7 cellular contexts compared by ENCODE assay signal in genomic region chr10:95908450-95908849, GRCh38. TPM values are rescaled to one million over a fixed set of nuclear protein-coding genes. Genes with fewer than 3 reads are reported as not detected.
DNase-seq lines count a peak whose midpoint lies in the region; ATAC-seq lines count a peak whose summit lies in the region.

No MANE protein-coding gene starts in this region.

- H3K4me3 ChIP-seq in effector memory CD4-positive, alpha-beta T cell (ENCODE audit: insufficient read depth, low read depth, low read length, poor library complexity, severe bottlenecking) = peak overlapping the region; percentile 85
- peak overlapping the region in 1 of 2 donors; percentile 92 for H3K4me3 ChIP-seq in neuronal stem cell (ENCODE audit: low read length in 2 of 2)

- no peak for ATAC-seq in GM18498 (IDR thresholded peaks at IDR 0.05; ENCODE audit: unreplicated experiment)

- no peak overlapping the region for H2BK5ac ChIP-seq in neuronal stem cell (ENCODE audit: low read length)

- H3K27me3 ChIP-seq in effector memory CD4-positive, alpha-beta T cell (replicated peaks; ENCODE audit: control insufficient read depth, insufficient read depth, low read length, poor library complexity, severe bottlenecking) = no peaks in the 10 kb centered on the region
- peaks cover 0 to 4% (median 0%) of the 10 kb centered on the region in 3 experiments for H3K27me3 ChIP-seq in neuronal stem cell (ENCODE audit: control insufficient read depth in 3 of 3, insufficient read depth in 3 of 3, low read depth in 1 of 3, low read length in 3 of 3)

- no peak overlapping the region for H4K8ac ChIP-seq in neuronal stem cell (ENCODE audit: low read depth, low read length)

- no peak overlapping the region for H2BK12ac ChIP-seq in neuronal stem cell (ENCODE audit: low read length)

- H3K79me1 ChIP-seq in neuronal stem cell (ENCODE audit: low read depth, low read length) = no peaks in the 10 kb centered on the region

- peak; percentile 30 for DNase-seq in MV-4-11 (lab: John Stamatoyannopoulos, UW)
- no peak for DNase-seq in effector memory CD4-positive, alpha-beta T cell
- no peak for DNase-seq in neuronal stem cell (ENCODE audit: low spot score)
- no peak for DNase-seq in NCI-H2227 treated with DMSO at 0.1 percent for 48 hours (lab: John Stamatoyannopoulos, UW)
- no peak for DNase-seq in DMS79 (lab: John Stamatoyannopoulos, UW)

- H2AFZ ChIP-seq in neuronal stem cell (ENCODE audit: low read length) = peak overlapping the region; percentile 99

- no peak overlapping the region for H3K27ac ChIP-seq in effector memory CD4-positive, alpha-beta T cell (ENCODE audit: insufficient read depth, low read length, poor library complexity, severe bottlenecking)
- no peak overlapping the region for H3K27ac ChIP-seq in neuronal stem cell (replicated peaks; ENCODE audit: low read length)

- H3K4me1 ChIP-seq in ES-I3 (ENCODE audit: insufficient read depth, low read length) (no peaks in the 10 kb centered on the region), neuronal stem cell (ENCODE audit: control insufficient read depth in 2 of 2, insufficient read depth in 1 of 2, low read depth in 1 of 2, low read length in 2 of 2) (peaks cover 0 to 2% of the 10 kb centered on the region in 2 donors)
- peaks cover 3% of the 10 kb centered on the region for H3K4me1 ChIP-seq in effector memory CD4-positive, alpha-beta T cell (ENCODE audit: control insufficient read depth, insufficient read depth, low read length, poor library complexity, severe bottlenecking)

- no CpG with 5 or more reads among the region's 4 CpGs for WGBS in neuronal stem cell (ENCODE audit: extremely low coverage in 2 of 2, insufficient read length in 2 of 2, insufficient replicate concordance in 1 of 2), 2 donors

- H3K9ac ChIP-seq in ES-I3 (ENCODE audit: low read depth, low read length) (peak overlapping the region; percentile 87; the same call in 1 of the 2 replicates), neuronal stem cell (ENCODE audit: low read depth, low read length, poor library complexity) (no peak overlapping the region)

- H3K23ac ChIP-seq in neuronal stem cell (ENCODE audit: low read depth, low read length, poor library complexity) = no peak overlapping the region

- H3K4me2 ChIP-seq in neuronal stem cell (ENCODE audit: insufficient read depth, low read length, poor library complexity, severe bottlenecking) = no peak overlapping the region

- H2BK120ac ChIP-seq in neuronal stem cell (ENCODE audit: low read depth, low read length) = no peak overlapping the region

- H3K36me3 ChIP-seq in ES-I3 (ENCODE audit: insufficient read depth, low read length) = no peaks in the 10 kb centered on the region
- no peaks in the 10 kb centered on the region for H3K36me3 ChIP-seq in effector memory CD4-positive, alpha-beta T cell (ENCODE audit: control insufficient read depth, insufficient read depth, low read length)
- H3K36me3 ChIP-seq in neuronal stem cell (replicated peaks in 1 of 2; ENCODE audit: control insufficient read depth in 2 of 2, insufficient read depth in 2 of 2, low read length in 2 of 2) = peaks cover 3 to 13% of the 10 kb centered on the region in 2 donors

- no peak overlapping the region for H2AK5ac ChIP-seq in neuronal stem cell (ENCODE audit: low read depth, low read length)

- no peak overlapping the region for H4K91ac ChIP-seq in neuronal stem cell (ENCODE audit: low read depth, low read length, poor library complexity)

- no peak overlapping the region for H3K4ac ChIP-seq in neuronal stem cell (ENCODE audit: low read length)

- no peak overlapping the region for H3K18ac ChIP-seq in neuronal stem cell (ENCODE audit: low read length)

- no peak overlapping the region for H2BK15ac ChIP-seq in neuronal stem cell (ENCODE audit: low read length)

- H3K9me3 ChIP-seq in ES-I3 (ENCODE audit: control insufficient read depth, insufficient read depth, low read length) (no peaks in the 10 kb centered on the region), neuronal stem cell (replicated peaks in 1 of 2; ENCODE audit: control insufficient read depth in 2 of 2, insufficient read depth in 1 of 2, low read depth in 1 of 2, low read length in 2 of 2) (no peaks in the 10 kb centered on the region)
- no peaks in the 10 kb centered on the region for H3K9me3 ChIP-seq in effector memory CD4-positive, alpha-beta T cell (ENCODE audit: control insufficient read depth, low read length)

- H3K14ac ChIP-seq in neuronal stem cell (ENCODE audit: low read length) = no peak overlapping the region

RNA-seq across cellular contexts. Expression of gene CC2D2B, which starts 0.7 kb away (rescaled TPM):
- 0.11 TPM for polyA plus RNA-seq in neuronal stem cell (2013, experiment 1 of 2)
- polyA plus RNA-seq in neuronal stem cell (2013, experiment 2 of 2) = 0.12 TPM
